18 cellular contexts compared by ENCODE assay signal in the genomic region with DNA sequence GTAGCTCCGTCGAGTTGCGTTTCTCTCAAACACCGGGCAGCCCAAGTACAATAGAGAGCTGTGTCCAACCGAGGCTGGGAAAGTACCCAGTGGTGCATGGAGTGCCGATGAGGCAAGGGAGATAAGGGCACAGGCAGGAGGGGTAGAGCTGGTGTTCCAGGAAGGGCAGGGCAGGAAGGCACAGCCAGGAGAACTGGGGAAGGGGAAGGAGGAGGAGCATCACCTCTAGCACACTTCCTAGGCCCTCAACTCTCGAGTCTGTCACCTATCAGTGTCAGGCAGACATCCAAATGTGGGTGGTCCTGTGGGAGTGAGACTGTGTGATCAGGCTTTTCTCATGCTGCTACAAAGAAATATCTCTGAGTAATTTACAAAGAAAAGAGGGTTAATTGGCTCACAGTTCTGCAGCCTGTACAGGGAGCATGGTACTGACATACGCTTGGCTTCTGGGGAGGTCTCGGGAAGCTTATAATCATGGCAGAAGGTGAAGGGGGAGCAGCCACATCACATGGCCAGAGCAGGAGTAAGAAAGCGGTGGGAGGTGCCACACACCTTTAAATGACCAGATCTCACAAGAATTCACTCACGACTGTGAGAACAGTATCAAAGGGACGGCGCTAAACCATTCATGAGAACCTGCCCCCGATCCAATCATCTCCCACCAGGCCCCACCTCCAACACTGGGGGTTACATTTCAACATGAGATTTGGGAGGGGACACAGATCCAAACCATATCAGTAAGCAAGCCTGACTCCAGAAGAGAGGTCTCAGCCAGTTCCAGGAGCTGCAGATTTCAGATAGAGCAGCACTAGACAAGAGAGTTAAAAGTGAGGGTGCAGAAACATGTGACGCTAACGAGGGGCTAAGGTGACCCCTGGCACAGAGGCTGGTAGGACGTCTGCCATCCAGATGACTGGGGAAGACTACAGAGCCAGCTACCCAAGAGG.
DNase-seq lines count a peak whose midpoint lies in the region; ATAC-seq, FAIRE-seq and TF ChIP-seq lines count a peak whose summit lies in the region.
"Had no signal": no experiment of that assay in that cellular context is flagged by ENCODE, and none has a peak within 500 bp of the region (broad histone marks: within the 10 kb centered on the region; RNA-seq: fewer than 3 reads in every experiment).

No MANE protein-coding gene starts in this region.

- H3K27me3 ChIP-seq in left ventricle myocardium inferior (ENCODE audit: low read depth) (no peaks in the 10 kb centered on the region), neural progenitor cell (no peaks in the 10 kb centered on the region), upper lobe of right lung (no peaks in the 10 kb centered on the region)
- H3K27me3 ChIP-seq: BLaER1, cardiac muscle cell had no signal

- H3K4me1 Mint-ChIP-seq in neural progenitor cell, result peaks cover 21% of the 10 kb centered on the region
- peaks cover 5% of the 10 kb centered on the region for H3K4me1 Mint-ChIP-seq in mesothelial cell of epicardium

- H3K79me2 ChIP-seq in neural progenitor cell (ENCODE audit: low read depth), result no peaks in the 10 kb centered on the region

- H3K9me3 ChIP-seq in left ventricle myocardium inferior (replicated peaks), result peaks cover 4% of the 10 kb centered on the region
- H3K9me3 ChIP-seq in neural progenitor cell (ENCODE audit: low read depth), result no peaks in the 10 kb centered on the region
- H3K9me3 ChIP-seq in upper lobe of right lung, result no peaks in the 10 kb centered on the region
- H3K9me3 ChIP-seq: BLaER1, SK-N-SH had no signal

- H3K27ac ChIP-seq in left ventricle myocardium inferior (replicated peaks) (no peak overlapping the region), neural progenitor cell (no peak overlapping the region), upper lobe of right lung (no peak overlapping the region)
- H3K27ac ChIP-seq: BLaER1, cardiac muscle cell had no signal

- intact Hi-C loops in cardiac septum (cut with DNase I) (no loop called here), left ventricle myocardium inferior (cut with micrococcal nuclease) (no loop called here), upper lobe of right lung (cut with DNase I) (no loop called here)

- H3K4me1 ChIP-seq in left ventricle myocardium inferior (no peaks in the 10 kb centered on the region), neural progenitor cell (peaks cover 10% of the 10 kb centered on the region), upper lobe of right lung (no peaks in the 10 kb centered on the region)
- H3K4me1 ChIP-seq: BLaER1 had no signal

- peak; percentile 83 for ATAC-seq in upper lobe of right lung
- ATAC-seq in GM18520 (IDR thresholded peaks at IDR 0.05; ENCODE audit: unreplicated experiment), result no peak
- ATAC-seq: Panc1 had no signal

- H3K36me3 ChIP-seq in left ventricle myocardium inferior (no peaks in the 10 kb centered on the region), neural progenitor cell (no peaks in the 10 kb centered on the region), upper lobe of right lung (no peaks in the 10 kb centered on the region)
- H3K36me3 ChIP-seq: cardiac muscle cell had no signal

- TF ChIP-seq CTCF in left ventricle myocardium inferior (IDR thresholded peaks at IDR 0.05; ENCODE audit: borderline replicate concordance), result no peak
- TF ChIP-seq CTCF in neural progenitor cell (IDR thresholded peaks at IDR 0.05), result no peak
- TF ChIP-seq CTCF in upper lobe of right lung (IDR thresholded peaks at IDR 0.05), result no peak
- no peak for TF ChIP-seq CTCF in mesothelial cell of epicardium (IDR thresholded peaks at IDR 0.05; ENCODE audit: unreplicated experiment)

- no peak for FAIRE-seq in frontal cortex (lab: Jason Lieb, UNC)

- H3K4me3 Mint-ChIP-seq in neural progenitor cell (peak overlapping the region; percentile 36), mesothelial cell of epicardium (no peak overlapping the region)

- no peak overlapping the region for H2AFZ ChIP-seq in neural progenitor cell (replicated peaks)

- peaks cover 8% of the 10 kb centered on the region for H4K20me1 ChIP-seq in neural progenitor cell (ENCODE audit: low read depth)
- H4K20me1 ChIP-seq: BLaER1 had no signal

- no peaks in the 10 kb centered on the region for H3K27me3 Mint-ChIP-seq in neural progenitor cell (ENCODE audit: insufficient read depth, low read depth)
- H3K27me3 Mint-ChIP-seq in mesothelial cell of epicardium (ENCODE audit: low read depth), result no peaks in the 10 kb centered on the region

- H3K9me3 Mint-ChIP-seq in neural progenitor cell (peaks cover 5% of the 10 kb centered on the region), mesothelial cell of epicardium (peaks cover 13% of the 10 kb centered on the region)
- H3K9me3 Mint-ChIP-seq: activated T-helper 2 cell treated with anti-CD3 and anti-CD28 coated beads, Interferon-gamma antibody, Interleukin-2, Interleukin-4, amounts not matched to agents 10 μg/mL and 5 μg/mL and 100 μg/mL, durations not matched to agents 14 hours and 24 hours and 36 hours had no signal

- H3K9ac ChIP-seq in neural progenitor cell, result no peak overlapping the region
- H3K9ac ChIP-seq: BLaER1, SK-N-SH had no signal

- no peak overlapping the region for H3K4me2 ChIP-seq in neural progenitor cell
- H3K4me2 ChIP-seq: BLaER1, SK-N-SH had no signal

- H3K4me3 ChIP-seq in left ventricle myocardium inferior (no peak overlapping the region), neural progenitor cell (no peak overlapping the region), upper lobe of right lung (no peak overlapping the region)
- H3K4me3 ChIP-seq: BLaER1, cardiac muscle cell had no signal

- DNase-seq in cardiac septum (ENCODE audit: low spot score) (peak; percentile 75), left ventricle myocardium inferior (no peak), frontal cortex (ENCODE audit: low spot score in 2 of 2) (peak; percentile 5 to 16), neural progenitor cell (ENCODE audit: low spot score) (no peak), upper lobe of right lung (no peak), mesothelial cell of epicardium (ENCODE audit: low spot score in 2 of 2, unreplicated experiment in 2 of 2) (no peak), SIG-M5 treated with dmso at 0.1 percent for 504 hours (lab: John Stamatoyannopoulos, UW; ENCODE audit: unreplicated experiment) (no peak)
- DNase-seq: 8988T; effector CD4-positive, alpha-beta T cell; islet precursor cell; NCI-H82; SK-N-SH; stimulated activated CD4-positive, alpha-beta T cell treated with anti-CD3 and anti-CD28 coated beads, Interleukin-4, amount 100 ng/mL, for 1 hour had no signal

- no peaks in the 10 kb centered on the region for H3F3A ChIP-seq in neural progenitor cell (ENCODE audit: low read depth)

- peaks cover 24% of the 10 kb centered on the region for H3K36me3 Mint-ChIP-seq in neural progenitor cell
- peaks cover 34% of the 10 kb centered on the region for H3K36me3 Mint-ChIP-seq in mesothelial cell of epicardium

- H3K27ac Mint-ChIP-seq in neural progenitor cell (no peak overlapping the region), mesothelial cell of epicardium (no peak overlapping the region)
- H3K27ac Mint-ChIP-seq: activated T-helper 2 cell treated with anti-CD3 and anti-CD28 coated beads, Interferon-gamma antibody, Interleukin-2, Interleukin-4, amounts not matched to agents 10 μg/mL and 5 μg/mL and 100 μg/mL, durations not matched to agents 14 hours and 24 hours and 36 hours had no signal

Comparison
In these comparisons a context has a peak if more than half of its experiments do, and no peak if none do; other contexts are left out.
1. DNase-seq: peak in cardiac septum (single experiment) and frontal cortex (2 of 2); none in left ventricle myocardium inferior (single experiment), neural progenitor cell (single experiment), upper lobe of right lung (single experiment), mesothelial cell of epicardium (0 of 2) and SIG-M5 treated with dmso at 0.1 percent for 504 hours (single experiment).